9 cellular contexts compared by ENCODE assay signal in genomic region chr2:33457588-33458247, GRCh38. TPM values are rescaled to one million over a fixed set of nuclear protein-coding genes. Genes with fewer than 3 reads are reported as not detected.
DNase-seq lines count a peak whose midpoint lies in the region; ATAC-seq, FAIRE-seq and TF ChIP-seq lines count a peak whose summit lies in the region.
"Had no signal": no experiment of that assay in that cellular context is flagged by ENCODE, and none has a peak within 500 bp of the region (broad histone marks: within the 10 kb centered on the region; RNA-seq: fewer than 3 reads in every experiment).

No MANE protein-coding gene starts in this region.

- no peak overlapping the region for H2BK15ac ChIP-seq in H1 (ENCODE audit: low read length)

- H3K14ac ChIP-seq in H1 (ENCODE audit: insufficient read length), result no peak overlapping the region

- FAIRE-seq in H1 (lab: Jason Lieb, UNC), result no peak

- H3K4me1 ChIP-seq in H1 (replicated peaks in 1 of 4; ENCODE audit: control insufficient read depth in 3 of 4, insufficient read depth in 4 of 4, low read length in 3 of 4) (no peaks in the 10 kb centered on the region), Karpas-422 (ENCODE audit: low read length) (peaks cover 3% of the 10 kb centered on the region)

- H4K20me1 ChIP-seq in H1 (replicated peaks in 1 of 2; ENCODE audit: control insufficient read depth in 1 of 2, insufficient read depth in 2 of 2, low read length in 2 of 2) (no peaks in the 10 kb centered on the region), Karpas-422 (ENCODE audit: insufficient read depth, low read depth, low read length) (no peaks in the 10 kb centered on the region)

- H3K27me3 ChIP-seq in H1 (replicated peaks in 1 of 4; ENCODE audit: control insufficient read depth in 3 of 4, extremely low read depth in 1 of 4, insufficient read depth in 3 of 4, low read length in 3 of 4) (no peaks in the 10 kb centered on the region), Karpas-422 (ENCODE audit: low read length) (no peaks in the 10 kb centered on the region)

- no peak for TF ChIP-seq RAD21 in H1 (IDR thresholded peaks at IDR 0.05 in 1 of 2, conservative IDR thresholded peaks at IDR 0.05 in 1 of 2; ENCODE audit: low read depth in 2 of 2, low read length in 2 of 2)

- H2AFZ ChIP-seq in H1 (ENCODE audit: low read length), result no peak overlapping the region
- no peak overlapping the region for H2AFZ ChIP-seq in Karpas-422 (ENCODE audit: low read length)

- no peak overlapping the region for H2BK20ac ChIP-seq in H1 (ENCODE audit: low read length)

- H3K79me2 ChIP-seq in H1 (ENCODE audit: control insufficient read depth in 1 of 2, insufficient read depth in 2 of 2, low read length in 2 of 2) (no peaks in the 10 kb centered on the region), Karpas-422 (ENCODE audit: low read length) (no peaks in the 10 kb centered on the region)

- H3K9me2 ChIP-seq in Karpas-422 (replicated peaks; ENCODE audit: insufficient read depth, low read length), result no peaks in the 10 kb centered on the region

- TF ChIP-seq CTCF in H1 (IDR thresholded peaks at IDR 0.05; ENCODE audit: control extremely low read depth in 1 of 3, insufficient read depth in 1 of 3, low read depth in 1 of 3, low read length in 3 of 3), result no peak

- H2BK120ac ChIP-seq in H1 (replicated peaks; ENCODE audit: low read depth, low read length), result no peak overlapping the region

- no peak overlapping the region for H3K18ac ChIP-seq in H1 (ENCODE audit: extremely low read depth, low read length)

- ATAC-seq in GM21367 (IDR thresholded peaks at IDR 0.05; ENCODE audit: unreplicated experiment) (peak; percentile 92), HG03575 (IDR thresholded peaks at IDR 0.05; ENCODE audit: extremely low read depth, insufficient number of reproducible peaks, low FRiP score, unreplicated experiment) (peak; percentile 78)

- H3K4me2 ChIP-seq in H1 (ENCODE audit: insufficient read depth in 1 of 2, low read depth in 2 of 2, low read length in 2 of 2) (no peak overlapping the region), Karpas-422 (ENCODE audit: low read depth, low read length, poor library complexity, severe bottlenecking) (no peak overlapping the region)

- no peak overlapping the region for H4K91ac ChIP-seq in H1 (replicated peaks; ENCODE audit: insufficient read length, low read length)

- H3K27ac ChIP-seq in H1 (ENCODE audit: low read depth, low read length) (no peak overlapping the region), Karpas-422 (ENCODE audit: low read length) (no peak overlapping the region)
- H3K27ac ChIP-seq: C4-2B had no signal

- no peak overlapping the region for H2BK12ac ChIP-seq in H1 (ENCODE audit: low read depth, low read length)

- H3K4ac ChIP-seq in H1 (replicated peaks; ENCODE audit: insufficient read length, low read depth, low read length), result no peak overlapping the region

- H2AK5ac ChIP-seq in H1 (ENCODE audit: low read depth, low read length), result no peak overlapping the region

- no peak overlapping the region for H4K5ac ChIP-seq in H1 (ENCODE audit: insufficient read length, low read depth, low read length)

- no peak overlapping the region for H4K8ac ChIP-seq in H1 (ENCODE audit: extremely low read depth, insufficient read depth, low read length)

- DNase-seq in A172 (ENCODE audit: low spot score) (peak; percentile 36), H1 (ENCODE audit: low read depth in 1 of 2, low spot score in 2 of 2) (no peak), pons (ENCODE audit: low spot score) (no peak), Karpas-422 (no peak), EL (no peak)
- DNase-seq in NK-92 treated with Interleukin-12 subunit alpha and Interleukin-12 subunit beta, amount 100 ng/mL, for 24 hours (lab: John Stamatoyannopoulos, UW), result no peak

- no peak overlapping the region for H3K4me3 ChIP-seq in H1 (ENCODE audit: extremely low read depth in 1 of 4, insufficient read depth in 2 of 4, low read depth in 3 of 4, low read length in 4 of 4)
- H3K4me3 ChIP-seq in Karpas-422 (ENCODE audit: low read length), result no peak overlapping the region

- peaks cover 0 to under 1% of the 10 kb centered on the region in 2 experiments; a peak in 1 of 4 replicates for H3K9me3 ChIP-seq in H1 (ENCODE audit: insufficient read depth in 2 of 2, low read depth in 1 of 2, low read length in 1 of 2)
- peaks cover under 1% of the 10 kb centered on the region; the same call in 1 of the 2 replicates for H3K9me3 ChIP-seq in Karpas-422 (ENCODE audit: low read length)

- WGBS in H1 (ENCODE audit: extremely low coverage in 1 of 2, insufficient coverage in 1 of 2, insufficient read length in 1 of 2, insufficient replicate concordance in 2 of 2, low coverage in 1 of 2, low lambda C conversion rate in 2 of 2, missing lambda C conversion rate in 1 of 2), 2 experiments, result 81% methylated on average over 8 of the region's 8 CpGs; no CpG with 5 or more reads in 1 of the 2 experiments

- H3K79me1 ChIP-seq in H1 (ENCODE audit: low read depth, low read length), result no peaks in the 10 kb centered on the region

- H3K23ac ChIP-seq in H1 (ENCODE audit: insufficient read length), result no peak overlapping the region

- no peak overlapping the region for H2BK5ac ChIP-seq in H1 (ENCODE audit: low read depth, low read length)

- no peak for TF ChIP-seq EP300 in H1 (IDR thresholded peaks at IDR 0.05; ENCODE audit: borderline replicate concordance in 1 of 2, low read depth in 2 of 2, low read length in 2 of 2)

- no peak overlapping the region for H3K9ac ChIP-seq in H1 (replicated peaks in 1 of 4; ENCODE audit: extremely low read depth in 1 of 4, low read depth in 3 of 4, low read length in 3 of 4)
- no peak overlapping the region for H3K9ac ChIP-seq in Karpas-422 (ENCODE audit: low read length)

- H3K56ac ChIP-seq in H1 (replicated peaks; ENCODE audit: insufficient read length, low read depth, low read length), result no peak overlapping the region

- H3K36me3 ChIP-seq in H1 (ENCODE audit: control insufficient read depth in 2 of 4, insufficient read depth in 4 of 4, low read length in 3 of 4) (no peaks in the 10 kb centered on the region), Karpas-422 (ENCODE audit: insufficient read depth, low read length) (no peaks in the 10 kb centered on the region)

- no peaks in the 10 kb centered on the region for H3K23me2 ChIP-seq in H1 (ENCODE audit: low read depth, low read length)

- TF ChIP-seq POLR2A in H1 (IDR thresholded peaks at IDR 0.05; ENCODE audit: control extremely low read depth in 1 of 2, low read depth in 2 of 2, low read length in 2 of 2), result no peak

- CTCF ChIA-PET in H1 (lab: Charles Lee; ENCODE audit: partially characterized antibody), result interaction anchor here (0.7 to 1.7 kb wide), 3 partner anchors 18 to 190 kb away, joined by 3 to 8 read pairs (median 4); no protein-coding TSS in a partner anchor

- POLR2A ChIA-PET in H1 (lab: Charles Lee; ENCODE audit: partially characterized antibody), result no interaction called here

TF ChIP-seq in H1, 55 proteins besides CTCF, POLR2A, EP300 and RAD21:
- TF ChIP-seq NRF1 (IDR thresholded peaks at IDR 0.05; ENCODE audit: low read depth, low read length) (no peak), CEBPB (IDR thresholded peaks at IDR 0.05; ENCODE audit: low read depth, low read length) (peak; percentile 60; the same call in 1 of the 2 replicates)
TF ChIP-seq in H1: peak in this region for 1.

RNA-seq across cellular contexts. Expression of gene RASGRP3, which starts 18.7 kb away (rescaled TPM):
- total RNA-seq in A172 (2014; rRNA removed; shearing (Covaris generic)), result 30.6 and 41.5 TPM in 2 replicates
- not detected in 2 replicates for total RNA-seq in H1 (2021; fragmentation: NEBNext Ultra II Directional; extraction: Animal tissue kit (Norgen Biotek cat#: 25700))
- 0.06 TPM in 2 replicates for polyA plus RNA-seq in H1 (2011; rRNA removed)
- polyA plus RNA-seq in H1 (2011; cell fraction: cytosol; rRNA removed), result 0.14 TPM
- polyA plus RNA-seq in H1 (2011; cell fraction: nucleus; rRNA removed), result 0.09 TPM
- polyA plus RNA-seq in H1 (2012, experiment 1 of 2), result 0.06 to 0.47 TPM (median 0.23 TPM) in 4 replicates
- not detected for polyA plus RNA-seq in H1 (2012, experiment 2 of 2)
- 0.26 TPM for polyA plus RNA-seq in H1 (2013, experiment 1 of 2)
- 0.18 TPM for polyA plus RNA-seq in H1 (2013, experiment 2 of 2)
- polyA minus RNA-seq in H1 (2011; rRNA and poly(A)+ RNA removed), result 0.05 and 0.35 TPM in 2 replicates
- polyA minus RNA-seq in H1 (2011; cell fraction: cytosol; rRNA and poly(A)+ RNA removed), result 0.22 TPM
- polyA minus RNA-seq in H1 (2011; cell fraction: nucleus; rRNA and poly(A)+ RNA removed), result 0.90 TPM
- total RNA-seq in Karpas-422 (2014; rRNA removed; shearing (Covaris generic); ENCODE audit: low replicate concordance), result 15.3 and 19.3 TPM in 2 replicates

Comparison
In these comparisons a context has a peak if more than half of its experiments do, and no peak if none do; other contexts are left out.
1. RNA of gene RASGRP3, which starts 18.7 kb away (total RNA-seq): 30.6 to 41.5 TPM in A172 and 15.3 to 19.3 TPM in Karpas-422; not detected in H1; every median in the first group is over 10 times any median in the second.